17 cellular contexts compared by ENCODE assay signal in genomic region chr1:235818632-235819136, GRCh38.
"Had no signal": no experiment of that assay in that cellular context is flagged by ENCODE, and none has a peak within 500 bp of the region (broad histone marks: within the 10 kb centered on the region; RNA-seq: fewer than 3 reads in every experiment).

No MANE protein-coding gene starts in this region.

- H3K4me3 ChIP-seq: gastrocnemius medialis, right lobe of liver, smooth muscle cell, testis had no signal

- DNase-seq: activated CD4-positive, alpha-beta T cell treated with anti-CD3 and anti-CD28 coated beads, Interleukin-2, amount 10 ng/mL, durations not matched to agents 7 days and 5 days; activated CD8-positive, alpha-beta memory T cell treated with anti-CD3 and anti-CD28 coated beads, Interleukin-2, amount 50 U/mL, for 48 hours; activated naive CD8-positive, alpha-beta T cell treated with anti-CD3 and anti-CD28 coated beads for 36 hours; activated T-cell treated with anti-CD3 and anti-CD28 coated beads, Interleukin-2, amount 50 U/mL, for 72 hours; aorta; dermis blood vessel endothelial cell; effector memory CD8-positive, alpha-beta T cell; gastrocnemius medialis; left colon; naive thymus-derived CD4-positive, alpha-beta T cell; nucleus accumbens; right lobe of liver; SK-N-SH; stimulated activated naive CD8-positive, alpha-beta T cell treated with anti-CD3 and anti-CD28 coated beads, Interleukin-15, amount 100 ng/mL, for 72 hours; T-helper 1 cell; testis had no signal

- H3K9me3 ChIP-seq: gastrocnemius medialis, right lobe of liver, SK-N-SH, testis had no signal

- H3K4me1 ChIP-seq: right lobe of liver, testis had no signal

- H3K36me3 ChIP-seq: gastrocnemius medialis, right lobe of liver had no signal

- H3K27ac ChIP-seq: gastrocnemius medialis, right lobe of liver, testis had no signal

- ATAC-seq: activated T-cell treated with anti-CD3 and anti-CD28 coated beads, Interleukin-2, amount 50 U/mL, for 72 hours; effector memory CD8-positive, alpha-beta T cell; gastrocnemius medialis; left colon; naive thymus-derived CD4-positive, alpha-beta T cell; stimulated activated naive CD8-positive, alpha-beta T cell treated with anti-CD3 and anti-CD28 coated beads, Interleukin-15, amount 100 ng/mL, for 72 hours had no signal

- H3K27me3 ChIP-seq: gastrocnemius medialis, right lobe of liver, testis had no signal
